ENCODE assay signal across 9 cellular contexts in genomic region chr1:89670168-89670567, GRCh38. TPM values are rescaled to one million over a fixed set of nuclear protein-coding genes. Genes with fewer than 3 reads are reported as not detected.
DNase-seq lines count a peak whose midpoint lies in the region; ATAC-seq and TF ChIP-seq lines count a peak whose summit lies in the region.
"Had no signal": no experiment of that assay in that cellular context is flagged by ENCODE, and none has a peak within 500 bp of the region (broad histone marks: within the 10 kb centered on the region; RNA-seq: fewer than 3 reads in every experiment).

No MANE protein-coding gene starts in this region.

- no peaks in the 10 kb centered on the region for H3K9me3 Mint-ChIP-seq in HFFc6
- H3K9me3 Mint-ChIP-seq: neural progenitor cell had no signal

- H2BK5ac ChIP-seq in mesendoderm (ENCODE audit: low read length) = no peak overlapping the region

- no peak overlapping the region for H2BK15ac ChIP-seq in mesendoderm (replicated peaks; ENCODE audit: low read depth)

- TF ChIP-seq CTCF in HFFc6 (IDR thresholded peaks at IDR 0.05) = no peak

- H2BK120ac ChIP-seq in mesendoderm (ENCODE audit: low read depth, low read length) = no peak overlapping the region

- H3K4ac ChIP-seq in mesendoderm (ENCODE audit: low read depth, low read length) = no peak overlapping the region

- no peak overlapping the region for H3K4me3 ChIP-seq in effector memory CD4-positive, alpha-beta T cell (ENCODE audit: insufficient read depth, low read depth, low read length, poor library complexity, severe bottlenecking)
- H3K4me3 ChIP-seq in mesendoderm (ENCODE audit: low read length) = no peak overlapping the region
- H3K4me3 ChIP-seq: neural progenitor cell had no signal

- H3K56ac ChIP-seq in mesendoderm (ENCODE audit: low read length) = no peak overlapping the region

- no CpG with 5 or more reads among the region's 7 CpGs for WGBS in mesendoderm (ENCODE audit: extremely low coverage, insufficient coverage, low lambda C conversion rate)

- ATAC-seq in GM19468 (IDR thresholded peaks at IDR 0.05; ENCODE audit: extremely low read depth, unreplicated experiment) = peak; percentile 99
- ATAC-seq in HG03469 (IDR thresholded peaks at IDR 0.05; ENCODE audit: unreplicated experiment) = peak; percentile 96

- H2AK5ac ChIP-seq in mesendoderm (ENCODE audit: low read length) = no peak overlapping the region

- no peak overlapping the region for H3K4me3 Mint-ChIP-seq in HFFc6
- H3K4me3 Mint-ChIP-seq: neural progenitor cell had no signal

- no peak overlapping the region for H3K18ac ChIP-seq in mesendoderm (ENCODE audit: low read length)

- no peak overlapping the region for H4K5ac ChIP-seq in mesendoderm (ENCODE audit: low read length)

- no peaks in the 10 kb centered on the region for H3K36me3 ChIP-seq in effector memory CD4-positive, alpha-beta T cell (ENCODE audit: control insufficient read depth, insufficient read depth, low read length)
- H3K36me3 ChIP-seq in mesendoderm (ENCODE audit: control insufficient read depth, insufficient read depth, low read length) = no peaks in the 10 kb centered on the region
- H3K36me3 ChIP-seq: neural progenitor cell had no signal

- H3K27me3 ChIP-seq in effector memory CD4-positive, alpha-beta T cell (replicated peaks; ENCODE audit: control insufficient read depth, insufficient read depth, low read length, poor library complexity, severe bottlenecking) = no peaks in the 10 kb centered on the region
- no peaks in the 10 kb centered on the region for H3K27me3 ChIP-seq in mesendoderm (ENCODE audit: insufficient read depth, low read length, poor library complexity)
- H3K27me3 ChIP-seq: neural progenitor cell had no signal

- H3K27ac ChIP-seq in effector memory CD4-positive, alpha-beta T cell (ENCODE audit: insufficient read depth, low read length, poor library complexity, severe bottlenecking) = peak overlapping the region; percentile 50
- H3K27ac ChIP-seq in mesendoderm (ENCODE audit: low read depth, low read length) = no peak overlapping the region
- H3K27ac ChIP-seq: neural progenitor cell had no signal

- H3K4me2 ChIP-seq in mesendoderm (ENCODE audit: low read length) = no peak overlapping the region
- H3K4me2 ChIP-seq: neural progenitor cell had no signal

- no peaks in the 10 kb centered on the region for H3K27me3 Mint-ChIP-seq in HFFc6 (ENCODE audit: insufficient read depth)

- DNase-seq in Daoy (ENCODE audit: low read depth) (peak; percentile 42), mesendoderm (no peak), ACHN (no peak), HFFc6 (no peak), NCI-H82 treated with DMSO at 0.1 percent for 48 hours (lab: John Stamatoyannopoulos, UW; ENCODE audit: unreplicated experiment) (no peak)
- no peak for DNase-seq in effector memory CD4-positive, alpha-beta T cell

- H3K79me1 ChIP-seq in mesendoderm (ENCODE audit: low read length) = no peaks in the 10 kb centered on the region

- H4K8ac ChIP-seq in mesendoderm (ENCODE audit: low read depth, low read length) = no peak overlapping the region

- no peak overlapping the region for H3K9ac ChIP-seq in mesendoderm (ENCODE audit: low read length)
- H3K9ac ChIP-seq: neural progenitor cell had no signal

- no peaks in the 10 kb centered on the region for H3K79me2 ChIP-seq in mesendoderm (ENCODE audit: control insufficient read depth, insufficient read depth, low read length)

- no peak overlapping the region; the same call in 1 of the 2 replicates for H3K27ac Mint-ChIP-seq in HFFc6
- H3K27ac Mint-ChIP-seq: neural progenitor cell had no signal

- no peaks in the 10 kb centered on the region for H3K9me3 ChIP-seq in effector memory CD4-positive, alpha-beta T cell (ENCODE audit: control insufficient read depth, low read length)

- no peaks in the 10 kb centered on the region for H3K36me3 Mint-ChIP-seq in HFFc6 (ENCODE audit: low read depth)
- H3K36me3 Mint-ChIP-seq: neural progenitor cell had no signal

- in situ Hi-C loops in ACHN (cut with HindIII; ENCODE audit: low pct_ligation_motif_present, low pct_unique_long_range_greater_than_20kb, low sequenced_read_pairs) = no loop called here

- peaks cover 43% of the 10 kb centered on the region for H3K4me1 ChIP-seq in effector memory CD4-positive, alpha-beta T cell (ENCODE audit: control insufficient read depth, insufficient read depth, low read length, poor library complexity, severe bottlenecking)
- no peaks in the 10 kb centered on the region for H3K4me1 ChIP-seq in mesendoderm (ENCODE audit: control insufficient read depth, low read depth, low read length)
- H3K4me1 ChIP-seq: neural progenitor cell had no signal

- H3K4me1 Mint-ChIP-seq in HFFc6 (ENCODE audit: low read depth) = peaks cover 65% of the 10 kb centered on the region

- H3K23ac ChIP-seq in mesendoderm (ENCODE audit: low read length) = no peak overlapping the region

RNA-seq across cellular contexts. Expression of gene LRRC8C, which starts 37.2 kb away (rescaled TPM):
- 7.4 and 10.2 TPM in 2 replicates for total RNA-seq in Daoy (2014; rRNA removed; shearing (Covaris generic))
- 1.5 TPM for polyA plus RNA-seq in mesendoderm (2013, experiment 1 of 2)
- polyA plus RNA-seq in mesendoderm (2013, experiment 2 of 2) = 1.4 TPM
- 10 to 100 TPM in 4 of 6 experiments, 1 to 10 TPM in 2; 5.0 to 13.7 (median 10.9) TPM for total RNA-seq in HFFc6 (2021; fragmentation: NEBNext Ultra II Directional; extraction: Animal tissue kit (Norgen Biotek cat#: 25700))
